11 cellular contexts compared by ENCODE assay signal in the genomic region with DNA sequence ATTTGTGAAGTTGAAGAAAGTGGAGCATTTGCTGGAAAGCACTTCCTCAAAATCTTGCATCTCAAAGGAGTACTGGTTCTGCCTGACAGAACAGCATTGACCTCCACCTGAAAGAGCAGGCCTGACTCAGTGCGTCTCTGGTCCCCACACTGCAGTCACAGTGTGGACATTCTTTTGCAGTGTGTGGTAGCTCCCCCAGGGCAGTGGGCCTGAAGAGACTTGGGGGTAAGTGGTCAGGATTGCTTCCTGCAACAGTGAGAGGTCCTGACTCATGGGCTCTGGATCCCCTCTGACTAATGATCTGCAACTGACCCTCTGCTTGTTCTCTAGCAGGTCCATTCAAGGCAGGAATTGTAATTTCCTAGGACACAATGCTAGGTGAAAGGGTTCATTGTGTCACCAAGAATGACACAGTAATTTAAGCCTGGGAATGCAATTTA.
DNase-seq lines count a peak whose midpoint lies in the region; ATAC-seq and TF ChIP-seq lines count a peak whose summit lies in the region.
"Had no signal": no experiment of that assay in that cellular context is flagged by ENCODE, and none has a peak within 500 bp of the region (broad histone marks: within the 10 kb centered on the region; RNA-seq: fewer than 3 reads in every experiment).

No MANE protein-coding gene starts in this region.

- H3K36me3 ChIP-seq in MG63: no peaks in the 10 kb centered on the region
- H3K36me3 ChIP-seq: stomach had no signal

- DNase-seq in HFFc6 (peak; percentile 85), MG63 (peak; percentile 91), hepatic stellate cell (ENCODE audit: low spot score) (peak; percentile 36), posterior vena cava (ENCODE audit: low spot score) (no peak), NCI-H69 (lab: John Stamatoyannopoulos, UW) (no peak)
- DNase-seq in activated naive CD4-positive, alpha-beta T cell (lab: John Stamatoyannopoulos, UW): no peak
- DNase-seq: activated naive CD4-positive, alpha-beta T cell treated with anti-CD3 and anti-CD28 coated beads for 36 hours; NCI-H510A treated with DMSO at 0.1 percent for 48 hours; stomach had no signal

- peaks cover 1% of the 10 kb centered on the region; the same call in 1 of the 2 replicates for H3K27me3 Mint-ChIP-seq in HFFc6 (ENCODE audit: insufficient read depth)

- no peaks in the 10 kb centered on the region for H3K9me3 Mint-ChIP-seq in HFFc6

- H3K9me3 ChIP-seq in MG63: peaks cover 3% of the 10 kb centered on the region; the same call in 1 of the 2 replicates
- H3K9me3 ChIP-seq: stomach had no signal

- H3K4me1 Mint-ChIP-seq in HFFc6 (ENCODE audit: low read depth): peaks cover 61% of the 10 kb centered on the region

- ATAC-seq in GM18499 (IDR thresholded peaks at IDR 0.05; ENCODE audit: insufficient read depth, unreplicated experiment) (peak; percentile 52), HG03175 (IDR thresholded peaks at IDR 0.05; ENCODE audit: unreplicated experiment) (no peak)

- no peaks in the 10 kb centered on the region; the same call in 1 of the 2 replicates for H3K36me3 Mint-ChIP-seq in HFFc6 (ENCODE audit: low read depth)

- H3K4me3 ChIP-seq in MG63: no peak overlapping the region
- H3K4me3 ChIP-seq: stomach had no signal

- no peak for TF ChIP-seq CTCF in HFFc6 (IDR thresholded peaks at IDR 0.05)

- H3K27me3 ChIP-seq in MG63: no peaks in the 10 kb centered on the region
- H3K27me3 ChIP-seq: stomach had no signal

- peak overlapping the region; percentile 76 for H3K27ac Mint-ChIP-seq in HFFc6
- H3K27ac Mint-ChIP-seq: activated naive CD4-positive, alpha-beta T cell treated with anti-CD3 and anti-CD28 coated beads for 36 hours had no signal

- intact Hi-C loops in posterior vena cava (cut with DNase I): no loop called here

- peak overlapping the region; percentile 47 for H3K4me3 Mint-ChIP-seq in HFFc6
- H3K4me3 Mint-ChIP-seq: activated naive CD4-positive, alpha-beta T cell treated with anti-CD3 and anti-CD28 coated beads for 36 hours had no signal

Comparison
In these comparisons a context has a peak if more than half of its experiments do, and no peak if none do; other contexts are left out.
1. DNase-seq: peak in HFFc6 (single experiment), MG63 (single experiment) and hepatic stellate cell (single experiment); none in posterior vena cava (single experiment), activated naive CD4-positive, alpha-beta T cell (0 of 4) and NCI-H69 (single experiment).